In genomic region chr12:131736807-131737484, GRCh38 we compare ENCODE assay signal across 10 cellular contexts. TPM values are rescaled to one million over a fixed set of nuclear protein-coding genes. Genes with fewer than 3 reads are reported as not detected.
DNase-seq lines count a peak whose midpoint lies in the region; ATAC-seq and TF ChIP-seq lines count a peak whose summit lies in the region.
"Had no signal": no experiment of that assay in that cellular context is flagged by ENCODE, and none has a peak within 500 bp of the region (broad histone marks: within the 10 kb centered on the region; RNA-seq: fewer than 3 reads in every experiment).

No MANE protein-coding gene starts in this region.

- H3K36me3 ChIP-seq in GM23248 (ENCODE audit: low read depth) = peaks cover 8% of the 10 kb centered on the region; the same call in 1 of the 2 replicates

- DNase-seq in GM23248 (peak; percentile 36), RWPE1 (ENCODE audit: low spot score) (peak; percentile 97), non-pigmented ciliary epithelial cell (ENCODE audit: low read depth) (peak; percentile 41), Kasumi-1 (lab: John Stamatoyannopoulos, UW) (no peak), erythroblast (lab: John Stamatoyannopoulos, UW) (no peak)
- DNase-seq: activated naive CD4-positive, alpha-beta T cell treated with Interleukin-2 at 50 U/mL for 16 hours; DMS153 had no signal

- ATAC-seq in esophagus mucosa (peak; percentile 99), HG03095 (IDR thresholded peaks at IDR 0.05; ENCODE audit: unreplicated experiment) (no peak), GM21619 (IDR thresholded peaks at IDR 0.05; ENCODE audit: unreplicated experiment) (no peak)

- H3K9me3 ChIP-seq in GM23248 (ENCODE audit: low read depth) = no peaks in the 10 kb centered on the region

- POLR2A ChIA-PET in RWPE1 (lab: Yijun Ruan, JAX; ENCODE audit: low non-redundant PET) = no interaction called here

- H3K27ac ChIP-seq in GM23248 = no peak overlapping the region
- H3K27ac ChIP-seq in RWPE1 = peak overlapping the region; percentile 84

- H3K4me1 ChIP-seq in GM23248 (ENCODE audit: insufficient read depth) = no peaks in the 10 kb centered on the region

- no peak overlapping the region for H3K4me2 ChIP-seq in GM23248 (ENCODE audit: unreplicated experiment)

- no peak for TF ChIP-seq POLR2A in erythroblast (IDR thresholded peaks at IDR 0.05; ENCODE audit: low read length)

- CTCF ChIA-PET in RWPE1 (lab: Yijun Ruan, JAX) = interaction anchor here (0.6 kb wide), 1 partner anchor 919 kb away, joined by 4 read pairs; no protein-coding TSS in a partner anchor

- in situ Hi-C loops in GM23248 (cut with MboI) = no loop called here

- H3K27me3 ChIP-seq in GM23248 (replicated peaks; ENCODE audit: insufficient read depth) = no peaks in the 10 kb centered on the region

- TF ChIP-seq CTCF in RWPE1 (conservative IDR thresholded peaks at IDR 0.05; ENCODE audit: low read depth) = no peak

- H3K9me2 ChIP-seq in GM23248 (ENCODE audit: insufficient read depth) = no peaks in the 10 kb centered on the region

- no peaks in the 10 kb centered on the region for H3F3A ChIP-seq in GM23248 (ENCODE audit: insufficient read depth)

- no peak overlapping the region for H3K4me3 ChIP-seq in GM23248

- no peak overlapping the region for H2AFZ ChIP-seq in GM23248

- no peaks in the 10 kb centered on the region for H4K20me1 ChIP-seq in GM23248 (ENCODE audit: insufficient read depth)

- peaks cover 15% of the 10 kb centered on the region; the same call in 1 of the 2 replicates for H3K79me2 ChIP-seq in GM23248 (ENCODE audit: insufficient read depth)

- WGBS in GM23248 (ENCODE audit: low coverage in 1 of 2, low lambda C conversion rate in 2 of 2, missing lambda C conversion rate in 2 of 2), 2 experiments = 81 to 86% methylated on average over 22 to 24 of the region's 24 CpGs

- no peak overlapping the region for H3K9ac ChIP-seq in GM23248

RNA-seq across cellular contexts. Expression of gene SFSWAP, which starts 26.1 kb away (rescaled TPM):
- total RNA-seq in GM23248 (2014; rRNA removed; shearing (Covaris generic)) = 17.6 and 25.2 TPM in 2 replicates
- 15.7 and 16.3 TPM in 2 replicates for polyA plus RNA-seq in GM23248 (2016; fragmentation: Nextera tagmentation; extraction: Ambion mirVana)
- total RNA-seq in esophagus mucosa = 20.8 TPM

Comparison
In these comparisons a context has a peak if more than half of its experiments do, and no peak if none do; other contexts are left out.
1. DNase-seq: peak in GM23248 (single experiment), RWPE1 (single experiment) and non-pigmented ciliary epithelial cell (single experiment); none in Kasumi-1 (0 of 2) and erythroblast (0 of 2).